ENCODE assay signal across 12 cellular contexts in genomic region chr22:23676841-23677700, GRCh38. TPM values are rescaled to one million over a fixed set of nuclear protein-coding genes. Genes with fewer than 3 reads are reported as not detected.
DNase-seq lines count a peak whose midpoint lies in the region; ATAC-seq, FAIRE-seq and TF ChIP-seq lines count a peak whose summit lies in the region.
"Not testable (repeated sequence)": the region's sequence is repeated elsewhere in the genome, so short reads cannot be mapped to it uniquely, and the experiment has no call there.
"Had no signal": no experiment of that assay in that cellular context is flagged by ENCODE, and none has a peak within 500 bp of the region (broad histone marks: within the 10 kb centered on the region; RNA-seq: fewer than 3 reads in every experiment).

No MANE protein-coding gene starts in this region.

- not testable (repeated sequence) for H3K9me3 ChIP-seq in endothelial cell of umbilical vein (replicated peaks; ENCODE audit: control insufficient read depth, insufficient read depth, low read length); ovary; suprapubic skin

- not testable (repeated sequence) for H3K4me2 ChIP-seq in endothelial cell of umbilical vein (ENCODE audit: insufficient read depth, low read length)

- H4K20me1 ChIP-seq in endothelial cell of umbilical vein (replicated peaks; ENCODE audit: control insufficient read depth, extremely low read depth, insufficient read depth, low read length) = not testable (repeated sequence)

- DNase-seq in D341Med (ENCODE audit: low spot score) (peak; percentile 18), myocyte (ENCODE audit: low read depth) (peak; percentile 45), ovary (peak in 3 of 5 donors; percentile 8 to 19 (median 9)), suprapubic skin (ENCODE audit: low spot score in 2 of 2) (peak; percentile 29 to 64)
- not testable (repeated sequence) for DNase-seq in WTC11 (ENCODE audit: low spot score); endothelial cell of umbilical vein (ENCODE audit: low read depth, low spot score)

- not testable (repeated sequence) for H3K79me2 ChIP-seq in endothelial cell of umbilical vein (ENCODE audit: control insufficient read depth, insufficient read depth, low read length)

- FAIRE-seq in endothelial cell of umbilical vein (lab: Jason Lieb, UNC) = peak; percentile 15

- H3K4me3 ChIP-seq in endothelial cell of umbilical vein (replicated peaks in 1 of 3; ENCODE audit: insufficient read depth in 1 of 3, low read depth in 1 of 3, low read length in 3 of 3); ovary; suprapubic skin: not testable (repeated sequence)

- intact Hi-C loops in endothelial cell of umbilical vein (cut with micrococcal nuclease); ovary (cut with DNase I): not testable (repeated sequence)

- not testable (repeated sequence) for BruUV-seq in endothelial cell of umbilical vein (replicated peaks; lab: Mats Ljungman, UMichigan)

- TF ChIP-seq POLR2A in endothelial cell of umbilical vein (IDR thresholded peaks at IDR 0.05; ENCODE audit: low read depth, low read length); ovary (IDR thresholded peaks at IDR 0.05); suprapubic skin (IDR thresholded peaks at IDR 0.05): not testable (repeated sequence)

- H3K27me3 Mint-ChIP-seq in WTC11 (ENCODE audit: low read depth); activated T-helper 17 cell treated with anti-CD3 and anti-CD28 coated beads, Interleukin-2, amount 50 U/mL, for 72 hours: not testable (repeated sequence)

- H3K9ac ChIP-seq in endothelial cell of umbilical vein (replicated peaks; ENCODE audit: extremely low read depth, insufficient read depth, low read length) = not testable (repeated sequence)

- POLR2A ChIA-PET in WTC11 (lab: Charles Lee) = interaction anchor here (0.6 kb wide), 1 partner anchor 145 kb away, joined by 3 read pairs; no protein-coding TSS in a partner anchor
- POLR2A ChIA-PET in endothelial cell of umbilical vein (lab: Charles Lee) = not testable (repeated sequence)

- not testable (repeated sequence) for ATAC-seq in WTC11; activated T-helper 17 cell treated with anti-CD3 and anti-CD28 coated beads, Interleukin-2, amount 50 U/mL, for 72 hours (replicated peaks)

- not testable (repeated sequence) for H2AFZ ChIP-seq in endothelial cell of umbilical vein (ENCODE audit: low read depth, low read length)

- H3K4me3 Mint-ChIP-seq in WTC11; activated T-helper 17 cell treated with anti-CD3 and anti-CD28 coated beads, Interleukin-2, amount 50 U/mL, for 72 hours: not testable (repeated sequence)

- CTCF ChIA-PET in WTC11 (lab: Charles Lee); endothelial cell of umbilical vein (lab: Charles Lee): not testable (repeated sequence)

- H3K36me3 Mint-ChIP-seq in WTC11 = peaks cover 13% of the 10 kb centered on the region
- peaks cover 16% of the 10 kb centered on the region for H3K36me3 Mint-ChIP-seq in activated T-helper 17 cell treated with anti-CD3 and anti-CD28 coated beads, Interleukin-2, amount 50 U/mL, for 72 hours (ENCODE audit: low read depth)

- peaks cover 24% of the 10 kb centered on the region for H3K4me1 Mint-ChIP-seq in WTC11
- not testable (repeated sequence) for H3K4me1 Mint-ChIP-seq in activated T-helper 17 cell treated with anti-CD3 and anti-CD28 coated beads, Interleukin-2, amount 50 U/mL, for 72 hours

- not testable (repeated sequence) for H3K27ac ChIP-seq in endothelial cell of umbilical vein (ENCODE audit: insufficient read depth, low read depth, low read length); ovary; suprapubic skin

- not testable (repeated sequence) for H3K36me3 ChIP-seq in endothelial cell of umbilical vein (ENCODE audit: control insufficient read depth in 2 of 2, extremely low read depth in 1 of 2, insufficient read depth in 2 of 2, low read length in 2 of 2); ovary
- H3K36me3 ChIP-seq in suprapubic skin = peaks cover 20% of the 10 kb centered on the region

- not testable (repeated sequence) for H3K9me1 ChIP-seq in endothelial cell of umbilical vein (replicated peaks; ENCODE audit: control insufficient read depth, extremely low read depth, insufficient read depth, low read length)

- TF ChIP-seq EP300 in ovary (IDR thresholded peaks at IDR 0.05); suprapubic skin (IDR thresholded peaks at IDR 0.05): not testable (repeated sequence)

- dilution Hi-C loops in endothelial cell of umbilical vein (cut with MboI; ENCODE audit: extremely low pct_ligation_motif_present, low sequenced_read_pairs) = not testable (repeated sequence)

- peak overlapping the region; percentile 68; the same call in 1 of the 2 replicates for H3K27ac Mint-ChIP-seq in WTC11
- peak overlapping the region; percentile 46 for H3K27ac Mint-ChIP-seq in activated T-helper 17 cell treated with anti-CD3 and anti-CD28 coated beads, Interleukin-2, amount 50 U/mL, for 72 hours

- H3K4me1 ChIP-seq in endothelial cell of umbilical vein (ENCODE audit: control insufficient read depth, extremely low read depth, insufficient read depth, low read length); ovary (ENCODE audit: insufficient read depth); suprapubic skin: not testable (repeated sequence)

- not testable (repeated sequence) for H3K27me3 ChIP-seq in endothelial cell of umbilical vein (ENCODE audit: control insufficient read depth in 2 of 2, insufficient read depth in 2 of 2, low read length in 2 of 2); ovary; suprapubic skin

- not testable (repeated sequence) for TF ChIP-seq CTCF in WTC11 (IDR thresholded peaks at IDR 0.05); endothelial cell of umbilical vein (IDR thresholded peaks at IDR 0.05; ENCODE audit: extremely low read depth in 1 of 2, insufficient read depth in 1 of 2, low read depth in 1 of 2, low read length in 2 of 2); ovary (IDR thresholded peaks at IDR 0.05); suprapubic skin (IDR thresholded peaks at IDR 0.05)

- 92 to 94% (median 94%) methylated on average over 12 of the region's 12 CpGs for WGBS in ovary, 3 donors
- WGBS in suprapubic skin = 98% methylated on average over 8 of the region's 12 CpGs

- not testable (repeated sequence) for H3K9me3 Mint-ChIP-seq in WTC11; activated T-helper 17 cell treated with anti-CD3 and anti-CD28 coated beads, Interleukin-2, amount 50 U/mL, for 72 hours

RNA-seq across cellular contexts. Expression of gene RGL4, which starts 13.7 kb away (rescaled TPM):
- total RNA-seq in WTC11 (2021) (0.05 TPM in 1 of 3 replicates, not detected in the others), endothelial cell of umbilical vein (not detected in 2 replicates), myocyte (0.40 and 2.3 TPM in 2 replicates), ovary (under 1 TPM in 1 of 7 donors, not detected in 6; 0.20 TPM), suprapubic skin (not detected)
- 10 to 100 TPM in 1 of 2 donors, 1 to 10 TPM in 1; 4.1 to 10.4 TPM for total RNA-seq in activated T-helper 17 cell treated with anti-CD3 and anti-CD28 coated beads, Interleukin-2, amount 50 U/mL, for 72 hours
- polyA plus RNA-seq in endothelial cell of umbilical vein (not detected in 2 replicates), ovary (under 1 TPM in 1 of 2 donors, not detected in 1; 0.31 TPM)
- polyA plus RNA-seq in endothelial cell of umbilical vein (2011; cell fraction: cytosol; rRNA removed) = not detected in 2 replicates
- not detected in 2 replicates for polyA plus RNA-seq in endothelial cell of umbilical vein (2011; cell fraction: nucleus; rRNA removed)
- polyA plus RNA-seq in endothelial cell of umbilical vein (2012) = 0.11 and 0.49 TPM in 2 replicates
- polyA minus RNA-seq in endothelial cell of umbilical vein = not detected in 2 replicates
- polyA minus RNA-seq in endothelial cell of umbilical vein (2011; cell fraction: cytosol; rRNA and poly(A)+ RNA removed) = not detected
- polyA minus RNA-seq in endothelial cell of umbilical vein (2011; cell fraction: nucleus; rRNA and poly(A)+ RNA removed) = not detected in 2 replicates
- polyA plus RNA-seq in myocyte (2012) = 0.79 TPM
- total RNA-seq: IMR-90, M059J, Peyer's patch had no signal
- polyA plus RNA-seq: A549, BJ, IMR-90 had no signal

RNA-seq across cellular contexts. Expression of gene DRICH1, which starts 45.0 kb away (rescaled TPM):
- total RNA-seq in WTC11 (2021) (0.21 to 0.32 TPM (median 0.26 TPM) in 3 replicates), endothelial cell of umbilical vein (0.32 TPM in 1 of 2 replicates, not detected in the other), myocyte (0.21 and 0.26 TPM in 2 replicates), ovary (1 to 10 TPM in 3 of 7 donors, under 1 TPM in 3, not detected in 1; 0.62 to 3.6 (median 1.0) TPM), suprapubic skin (1 to 10 TPM in 1 of 4 donors, not detected in 3; 1.3 TPM)
- under 1 TPM in 1 of 2 donors, not detected in 1; 0.40 TPM for total RNA-seq in activated T-helper 17 cell treated with anti-CD3 and anti-CD28 coated beads, Interleukin-2, amount 50 U/mL, for 72 hours
- polyA plus RNA-seq in endothelial cell of umbilical vein (0.25 and 0.29 TPM in 2 replicates), ovary (under 1 TPM; 0.32 to 0.35 TPM)
- polyA plus RNA-seq in endothelial cell of umbilical vein (2011; cell fraction: cytosol; rRNA removed) = 0.06 TPM in 1 of 2 replicates, not detected in the other
- 3.3 TPM in 2 replicates for polyA plus RNA-seq in endothelial cell of umbilical vein (2011; cell fraction: nucleus; rRNA removed)
- polyA plus RNA-seq in endothelial cell of umbilical vein (2012) = not detected in 2 replicates
- polyA minus RNA-seq in endothelial cell of umbilical vein = not detected in 2 replicates
- polyA minus RNA-seq in endothelial cell of umbilical vein (2011; cell fraction: cytosol; rRNA and poly(A)+ RNA removed) = not detected
- 0.77 TPM in 2 replicates for polyA minus RNA-seq in endothelial cell of umbilical vein (2011; cell fraction: nucleus; rRNA and poly(A)+ RNA removed)
- 0.21 TPM for polyA plus RNA-seq in myocyte (2012)
- total RNA-seq: IMR-90, M059J had no signal
- polyA plus RNA-seq: BJ had no signal
